Comparison of ENCODE assay signal across 20 cellular contexts in the genomic region with DNA sequence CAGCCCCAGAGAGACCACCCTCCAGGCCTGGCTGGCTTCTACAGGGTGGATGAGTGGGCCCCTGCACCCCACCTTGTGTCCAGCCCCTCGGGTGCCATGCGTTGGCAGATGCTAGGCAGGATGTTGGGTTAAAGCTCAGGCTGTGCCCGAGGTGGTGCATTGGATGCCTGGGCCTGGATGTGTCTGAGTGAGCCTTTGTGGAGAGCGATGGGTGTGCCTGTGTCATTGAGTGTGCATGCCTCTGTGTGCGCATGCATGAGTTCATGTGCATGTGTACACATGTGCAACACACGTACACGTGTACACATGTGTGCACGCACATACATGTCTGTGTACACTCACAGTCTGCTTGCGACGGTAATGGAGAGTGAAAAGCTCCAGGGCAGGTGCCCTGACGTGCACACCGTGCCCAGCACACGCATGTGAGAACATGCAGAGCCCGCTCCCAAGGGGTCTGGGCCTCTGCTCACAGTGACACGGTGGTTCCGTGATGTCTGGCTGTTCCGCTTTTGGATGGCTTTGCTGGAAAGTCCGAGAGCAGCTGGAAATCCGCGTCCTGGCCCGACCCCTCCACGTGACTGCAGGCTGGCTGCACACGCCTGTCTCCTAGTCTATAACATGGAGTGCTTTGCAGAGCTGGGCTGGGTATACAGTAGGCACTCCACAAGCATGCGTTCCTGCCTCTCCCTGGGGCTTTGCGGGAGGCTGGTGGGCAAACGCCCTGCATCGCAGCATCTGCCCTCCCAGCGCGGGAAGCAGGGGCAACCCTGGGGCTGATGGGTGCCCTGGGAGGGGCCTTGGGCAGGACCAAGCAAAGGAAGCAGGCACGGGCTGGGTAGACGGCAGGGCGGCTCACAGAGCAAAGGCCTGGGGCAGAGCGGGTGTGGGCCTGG. TPM values are rescaled to one million over a fixed set of nuclear protein-coding genes. Genes with fewer than 3 reads are reported as not detected.
DNase-seq lines count a peak whose midpoint lies in the region; ATAC-seq, FAIRE-seq and TF ChIP-seq lines count a peak whose summit lies in the region.
"Had no signal": no experiment of that assay in that cellular context is flagged by ENCODE, and none has a peak within 500 bp of the region (broad histone marks: within the 10 kb centered on the region; RNA-seq: fewer than 3 reads in every experiment).

No MANE protein-coding gene starts in this region.

- RAD21 ChIA-PET in GM12878 (lab: Charles Lee; ENCODE audit: unreplicated experiment): no interaction called here

- H3K27ac Mint-ChIP-seq in activated naive CD8-positive, alpha-beta T cell treated with anti-CD3 and anti-CD28 coated beads, Interleukin-2, amount 10 ng/mL, durations not matched to agents 7 days and 5 days: no peak overlapping the region
- no peak overlapping the region for H3K27ac Mint-ChIP-seq in activated naive CD8-positive, alpha-beta T cell treated with anti-CD3 and anti-CD28 coated beads for 36 hours
- H3K27ac Mint-ChIP-seq: HFFc6, mesothelial cell of epicardium had no signal

- WGBS in GM12878 (ENCODE audit: insufficient coverage, insufficient replicate concordance, low lambda C conversion rate, missing lambda C conversion rate): 61% methylated on average over 33 of the region's 33 CpGs
- WGBS in right lobe of liver (ENCODE audit: insufficient coverage, low coverage, low lambda C conversion rate, missing lambda C conversion rate): 60% methylated on average over 1 of the region's 33 CpGs

- no peaks in the 10 kb centered on the region for H4K20me1 ChIP-seq in GM12878 (ENCODE audit: control insufficient read depth, insufficient read depth)

- SMC1A ChIA-PET in GM12878 (lab: Charles Lee; ENCODE audit: uncharacterized antibody, unreplicated experiment): no interaction called here

- H3K9me3 ChIP-seq in GM12878 (replicated peaks; ENCODE audit: control insufficient read depth, insufficient read depth, low read length) (peaks cover 3% of the 10 kb centered on the region; the same call in 2 of the 3 replicates), right lobe of liver (peaks cover 0 to 5% (median 2%) of the 10 kb centered on the region in 4 donors)

- TF ChIP-seq EP300 in GM12878 (IDR thresholded peaks at IDR 0.05; ENCODE audit: borderline replicate concordance in 1 of 2, control insufficient read depth in 1 of 2, low read depth in 2 of 2, low read length in 2 of 2): no peak

- CTCF ChIA-PET in GM12878 (lab: Yijun Ruan, JAX): no interaction called here

- H3K27me3 ChIP-seq in GM12878 (replicated peaks in 1 of 2; ENCODE audit: control insufficient read depth in 2 of 2, insufficient read depth in 2 of 2, low read length in 1 of 2): no peaks in the 10 kb centered on the region
- H3K27me3 ChIP-seq in right lobe of liver: no peaks in the 10 kb centered on the region
- H3K27me3 ChIP-seq: body of pancreas had no signal

- no peak overlapping the region for H3K4me3 Mint-ChIP-seq in activated naive CD8-positive, alpha-beta T cell treated with anti-CD3 and anti-CD28 coated beads, Interleukin-2, amount 10 ng/mL, durations not matched to agents 7 days and 5 days
- no peak overlapping the region for H3K4me3 Mint-ChIP-seq in activated naive CD8-positive, alpha-beta T cell treated with anti-CD3 and anti-CD28 coated beads for 36 hours
- H3K4me3 Mint-ChIP-seq: HFFc6, mesothelial cell of epicardium had no signal

- H3K4me3 ChIP-seq in GM12878 (no peak overlapping the region), right lobe of liver (no peak overlapping the region)
- H3K4me3 ChIP-seq: body of pancreas, esophagus muscularis mucosa had no signal

- TF ChIP-seq POLR2A in GM12878 (IDR thresholded peaks at IDR 0.05; ENCODE audit: low read depth, low read length) (no peak), right lobe of liver (IDR thresholded peaks at IDR 0.05) (no peak)

- no peaks in the 10 kb centered on the region for H3K36me3 Mint-ChIP-seq in activated naive CD8-positive, alpha-beta T cell treated with anti-CD3 and anti-CD28 coated beads, Interleukin-2, amount 10 ng/mL, durations not matched to agents 7 days and 5 days
- no peaks in the 10 kb centered on the region for H3K36me3 Mint-ChIP-seq in activated naive CD8-positive, alpha-beta T cell treated with anti-CD3 and anti-CD28 coated beads for 36 hours

- no peak for FAIRE-seq in GM12878 (lab: Jason Lieb, UNC)
- FAIRE-seq: D721Med, RCC 7860 had no signal

- H3K4me2 ChIP-seq in GM12878 (ENCODE audit: control insufficient read depth, insufficient read depth): no peak overlapping the region

- intact Hi-C loops in GM12878 (cut with micrococcal nuclease; ENCODE audit: unreplicated experiment): no loop called here
- intact Hi-C loops in right lobe of liver (cut with DNase I): loop anchor here in 1 of 2 donors (5.0 kb wide), 1 partner anchor 35 kb away; a partner anchor contains a TSS

- H3K79me2 ChIP-seq in GM12878 (ENCODE audit: control insufficient read depth, insufficient read depth, low read length): no peaks in the 10 kb centered on the region

- peaks cover 2% of the 10 kb centered on the region for H3K27me3 Mint-ChIP-seq in activated naive CD8-positive, alpha-beta T cell treated with anti-CD3 and anti-CD28 coated beads, Interleukin-2, amount 10 ng/mL, durations not matched to agents 7 days and 5 days
- peaks cover 3% of the 10 kb centered on the region for H3K27me3 Mint-ChIP-seq in activated naive CD8-positive, alpha-beta T cell treated with anti-CD3 and anti-CD28 coated beads for 36 hours

- H2AFZ ChIP-seq in GM12878 (ENCODE audit: control insufficient read depth, low read depth, low read length): no peak overlapping the region

- no peak overlapping the region for H3K27ac ChIP-seq in GM12878 (ENCODE audit: control insufficient read depth, insufficient read depth)
- H3K27ac ChIP-seq in right lobe of liver: peak overlapping the region in 1 of 3 donors; percentile 25
- H3K27ac ChIP-seq: body of pancreas, esophagus muscularis mucosa had no signal

- DNase-seq in activated naive CD8-positive, alpha-beta T cell treated with anti-CD3 and anti-CD28 coated beads, Interleukin-2, amount 10 ng/mL, durations not matched to agents 7 days and 5 days: peak; percentile 20
- DNase-seq in activated naive CD8-positive, alpha-beta T cell treated with anti-CD3 and anti-CD28 coated beads for 36 hours: no peak
- no peak for DNase-seq in GM12878 (ENCODE audit: low read depth, low spot score)
- peak in 2 of 3 donors; percentile 37 to 71 for DNase-seq in right lobe of liver
- peak; percentile 32 for DNase-seq in ureter (ENCODE audit: low spot score)
- no peak for DNase-seq in DMS79 treated with DMSO at 0.1 percent for 48 hours (lab: John Stamatoyannopoulos, UW)
- no peak for DNase-seq in NCI-H1694 (lab: John Stamatoyannopoulos, UW)
- DNase-seq: activated naive CD4-positive, alpha-beta T cell; HFFc6; MM.1S; NCI-H2171; NCI-H82; stimulated activated CD4-positive, alpha-beta T cell treated with anti-CD3 and anti-CD28 coated beads, Interleukin-4, amount 100 ng/mL, for 1 hour; stimulated activated CD8-positive, alpha-beta memory T cell treated with anti-CD3 and anti-CD28 coated beads, Interleukin-4, amount 100 ng/mL, for 48 hours had no signal

- POLR2A ChIA-PET in activated naive CD8-positive, alpha-beta T cell treated with anti-CD3 and anti-CD28 coated beads, Interleukin-2, amount 10 ng/mL, durations not matched to agents 7 days and 5 days (lab: Charles Lee): no interaction called here
- POLR2A ChIA-PET in GM12878 (lab: Charles Lee): no interaction called here

- no peaks in the 10 kb centered on the region for H3K4me1 ChIP-seq in GM12878 (ENCODE audit: control insufficient read depth, insufficient read depth, low read length)
- H3K4me1 ChIP-seq in right lobe of liver: peaks cover 0 to 27% (median 7%) of the 10 kb centered on the region in 4 donors
- H3K4me1 ChIP-seq: body of pancreas, esophagus muscularis mucosa had no signal

- in situ Hi-C loops in GM12878 (cut with MboI): no loop called here

- H3K9ac ChIP-seq in GM12878 (ENCODE audit: control insufficient read depth, insufficient read depth, low read length): no peak overlapping the region

- TF ChIP-seq CTCF in GM12878 (IDR thresholded peaks at IDR 0.05 in 2 of 3, conservative IDR thresholded peaks at IDR 0.05 in 1 of 3; ENCODE audit: control insufficient read depth in 2 of 3, extremely low read depth in 1 of 3, insufficient read depth in 1 of 3, low read depth in 3 of 3, low read length in 3 of 3) (no peak), right lobe of liver (IDR thresholded peaks at IDR 0.05) (no peak)

- TF ChIP-seq RAD21 in GM12878 (IDR thresholded peaks at IDR 0.05; ENCODE audit: insufficient read depth, low read depth, low read length): no peak

- H3K36me3 ChIP-seq in GM12878 (ENCODE audit: control insufficient read depth in 2 of 2, insufficient read depth in 2 of 2, low read length in 1 of 2) (no peaks in the 10 kb centered on the region), right lobe of liver (no peaks in the 10 kb centered on the region)

- H3K9me3 Mint-ChIP-seq in activated naive CD8-positive, alpha-beta T cell treated with anti-CD3 and anti-CD28 coated beads, Interleukin-2, amount 10 ng/mL, durations not matched to agents 7 days and 5 days: peaks cover 7% of the 10 kb centered on the region
- H3K9me3 Mint-ChIP-seq in activated naive CD8-positive, alpha-beta T cell treated with anti-CD3 and anti-CD28 coated beads for 36 hours: peaks cover 20% of the 10 kb centered on the region

- ATAC-seq in activated naive CD8-positive, alpha-beta T cell treated with anti-CD3 and anti-CD28 coated beads, Interleukin-2, amount 10 ng/mL, durations not matched to agents 7 days and 5 days (ENCODE audit: low read depth): no peak
- ATAC-seq in GM12878 (no peak), right lobe of liver (peak in 2 of 4 donors; percentile 36 to 43), GM18502 (IDR thresholded peaks at IDR 0.05; ENCODE audit: poor library complexity, unreplicated experiment) (no peak)
- ATAC-seq: body of pancreas had no signal

- no peaks in the 10 kb centered on the region for H3K4me1 Mint-ChIP-seq in activated naive CD8-positive, alpha-beta T cell treated with anti-CD3 and anti-CD28 coated beads, Interleukin-2, amount 10 ng/mL, durations not matched to agents 7 days and 5 days
- H3K4me1 Mint-ChIP-seq in activated naive CD8-positive, alpha-beta T cell treated with anti-CD3 and anti-CD28 coated beads for 36 hours: no peaks in the 10 kb centered on the region

- no TSS peak for BruUV-seq in GM12878 (replicated peaks; lab: Mats Ljungman, UMichigan)

RNA-seq across cellular contexts. Expression of a gene that starts 36.9 kb away (rescaled TPM):
- total RNA-seq in activated naive CD8-positive, alpha-beta T cell treated with anti-CD3 and anti-CD28 coated beads, Interleukin-2, amount 10 ng/mL, durations not matched to agents 7 days and 5 days: not detected
- total RNA-seq in activated naive CD8-positive, alpha-beta T cell treated with anti-CD3 and anti-CD28 coated beads for 36 hours: under 1 TPM; 0.14 to 0.19 TPM
- 0.15 TPM in 1 of 2 replicates, not detected in the other for total RNA-seq in GM12878 (2013; cell fraction: nucleolus; rRNA removed)
- total RNA-seq in GM12878 (2014; rRNA removed): not detected in 2 replicates
- total RNA-seq in GM12878 (2014; rRNA removed; fragmentation: Illumina TruSeq; extraction: Trizol): not detected in 2 replicates
- total RNA-seq in GM12878 (2021): not detected in 2 replicates
- polyA plus RNA-seq in GM12878 (2011; ENCODE audit: low read depth): not detected
- polyA plus RNA-seq in GM12878 (2011; rRNA removed): 0.04 TPM in 1 of 2 replicates, not detected in the other
- polyA plus RNA-seq in GM12878 (2011; cell fraction: cytosol; rRNA removed): 0.09 and 0.12 TPM in 2 replicates
- polyA plus RNA-seq in GM12878 (2011; cell fraction: nucleus; rRNA removed): 0.03 and 0.12 TPM in 2 replicates
- polyA plus RNA-seq in GM12878 (2012): 0.13 and 0.14 TPM in 2 replicates
- not detected in 2 replicates for polyA plus RNA-seq in GM12878 (2014; fragmentation: Illumina TruSeq; extraction: Trizol)
- polyA plus RNA-seq in GM12878 (2014; fragmentation: Nextera tagmentation; extraction: Ambion mirVana): not detected
- polyA plus RNA-seq in GM12878 (2014; rRNA removed): 0.03 TPM in 1 of 2 replicates, not detected in the other
- polyA plus RNA-seq in GM12878 (2016; fragmentation: Nextera tagmentation; extraction: Ambion mirVana): not detected
- polyA minus RNA-seq in GM12878 (2011; rRNA and poly(A)+ RNA removed): 0.15 and 0.22 TPM in 2 replicates
- 0.40 TPM in 1 of 2 replicates, not detected in the other for polyA minus RNA-seq in GM12878 (2011; cell fraction: cytosol; rRNA and poly(A)+ RNA removed)
- polyA minus RNA-seq in GM12878 (2011; cell fraction: nucleus; rRNA and poly(A)+ RNA removed): not detected in 2 replicates
- 10 to 100 TPM in 1 of 6 experiments, 1 to 10 TPM in 5; 5.4 to 13.0 (median 7.5) TPM for total RNA-seq in right lobe of liver
- total RNA-seq in ureter: 1.7 TPM

Comparison
In these comparisons a context has a peak if more than half of its experiments do, and no peak if none do; other contexts are left out.
1. DNase-seq: peak in activated naive CD8-positive, alpha-beta T cell treated with anti-CD3 and anti-CD28 coated beads, Interleukin-2, amount 10 ng/mL, durations not matched to agents 7 days and 5 days (single experiment), right lobe of liver (2 of 3) and ureter (single experiment); none in activated naive CD8-positive, alpha-beta T cell treated with anti-CD3 and anti-CD28 coated beads for 36 hours (single experiment), GM12878 (single experiment), DMS79 treated with DMSO at 0.1 percent for 48 hours (single experiment) and NCI-H1694 (single experiment).